In the genomic region with DNA sequence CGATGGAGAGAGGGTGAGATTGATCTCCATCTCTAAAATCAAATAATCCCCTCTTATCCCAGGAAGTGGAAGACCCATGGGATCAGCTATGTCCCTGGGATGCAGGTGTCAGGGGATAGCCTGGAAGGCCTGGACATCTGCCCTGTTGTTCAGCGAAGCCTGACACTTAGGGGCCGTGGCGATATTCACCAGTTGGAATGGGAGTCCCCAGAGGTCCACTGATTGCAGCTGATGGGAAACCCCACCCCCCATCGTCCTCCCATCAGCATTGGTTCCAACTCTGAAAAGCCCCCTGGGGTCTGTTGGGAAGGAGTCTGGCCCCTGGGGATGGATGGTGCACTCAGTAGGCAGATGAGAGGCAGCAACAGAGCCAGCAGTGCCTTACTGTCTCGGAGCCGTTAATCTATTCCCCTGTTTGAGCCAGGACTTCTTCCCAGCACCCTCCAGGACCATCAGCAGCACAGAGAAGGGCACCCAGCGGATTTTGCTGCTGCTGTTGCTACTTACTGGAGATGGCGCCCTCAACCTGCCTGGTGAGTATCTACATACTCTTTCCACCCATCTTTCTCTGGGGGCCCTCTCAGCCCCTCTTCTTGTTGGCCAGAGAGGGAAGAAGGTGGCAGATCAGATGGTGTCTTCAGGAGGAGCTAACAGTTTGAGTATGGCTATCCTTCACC, we compare ENCODE assay signal across 1 cellular context.
TF ChIP-seq lines count a peak whose summit lies in the region.

No MANE protein-coding gene starts in this region.

TF ChIP-seq in K562, 482 proteins besides CTCF, POLR2A, EP300 and RAD21:
- TF ChIP-seq, protein P1, sequence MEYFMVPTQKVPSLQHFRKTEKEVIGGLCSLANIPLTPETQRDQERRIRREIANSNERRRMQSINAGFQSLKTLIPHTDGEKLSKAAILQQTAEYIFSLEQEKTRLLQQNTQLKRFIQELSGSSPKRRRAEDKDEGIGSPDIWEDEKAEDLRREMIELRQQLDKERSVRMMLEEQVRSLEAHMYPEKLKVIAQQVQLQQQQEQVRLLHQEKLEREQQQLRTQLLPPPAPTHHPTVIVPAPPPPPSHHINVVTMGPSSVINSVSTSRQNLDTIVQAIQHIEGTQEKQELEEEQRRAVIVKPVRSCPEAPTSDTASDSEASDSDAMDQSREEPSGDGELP (CRISPR knock-in tag; IDR thresholded peaks at IDR 0.05; ENCODE audit: borderline replicate concordance): 0 out of 2 replicates have a peak, but pooled peaks have one; percentile 19
- TF ChIP-seq ZNF23 (CRISPR knock-in tag; IDR thresholded peaks at IDR 0.05): no peak
- TF ChIP-seq, protein P2, sequence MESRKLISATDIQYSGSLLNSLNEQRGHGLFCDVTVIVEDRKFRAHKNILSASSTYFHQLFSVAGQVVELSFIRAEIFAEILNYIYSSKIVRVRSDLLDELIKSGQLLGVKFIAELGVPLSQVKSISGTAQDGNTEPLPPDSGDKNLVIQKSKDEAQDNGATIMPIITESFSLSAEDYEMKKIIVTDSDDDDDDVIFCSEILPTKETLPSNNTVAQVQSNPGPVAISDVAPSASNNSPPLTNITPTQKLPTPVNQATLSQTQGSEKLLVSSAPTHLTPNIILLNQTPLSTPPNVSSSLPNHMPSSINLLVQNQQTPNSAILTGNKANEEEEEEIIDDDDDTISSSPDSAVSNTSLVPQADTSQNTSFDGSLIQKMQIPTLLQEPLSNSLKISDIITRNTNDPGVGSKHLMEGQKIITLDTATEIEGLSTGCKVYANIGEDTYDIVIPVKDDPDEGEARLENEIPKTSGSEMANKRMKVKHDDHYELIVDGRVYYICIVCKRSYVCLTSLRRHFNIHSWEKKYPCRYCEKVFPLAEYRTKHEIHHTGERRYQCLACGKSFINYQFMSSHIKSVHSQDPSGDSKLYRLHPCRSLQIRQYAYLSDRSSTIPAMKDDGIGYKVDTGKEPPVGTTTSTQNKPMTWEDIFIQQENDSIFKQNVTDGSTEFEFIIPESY (CRISPR knock-in tag; IDR thresholded peaks at IDR 0.05): peak; percentile 50; the same call in 1 of the 2 replicates
TF ChIP-seq in K562: peak in this region for 2.
